8 cellular contexts compared by ENCODE assay signal in genomic region chr9:4762889-4763521, GRCh38. TPM values are rescaled to one million over a fixed set of nuclear protein-coding genes. Genes with fewer than 3 reads are reported as not detected.
DNase-seq lines count a peak whose midpoint lies in the region; TF ChIP-seq lines count a peak whose summit lies in the region.

No MANE protein-coding gene starts in this region.

- no peaks in the 10 kb centered on the region for H3K79me2 ChIP-seq in smooth muscle cell (ENCODE audit: low read depth)

- no peaks in the 10 kb centered on the region for H3K9me3 Mint-ChIP-seq in activated T-helper 2 cell treated with anti-CD3 and anti-CD28 coated beads, Interferon-gamma antibody, Interleukin-2, Interleukin-4, amounts not matched to agents 10 μg/mL and 5 μg/mL and 100 μg/mL, durations not matched to agents 14 hours and 24 hours and 36 hours

- H3K27me3 ChIP-seq in HL-60 (ENCODE audit: insufficient read depth, poor library complexity, severe bottlenecking) (no peaks in the 10 kb centered on the region), iPS-15b (ENCODE audit: control insufficient read depth, insufficient read depth, low read length) (no peaks in the 10 kb centered on the region), smooth muscle cell (ENCODE audit: low read depth) (no peaks in the 10 kb centered on the region)

- H3K4me3 ChIP-seq in HL-60 (replicated peaks; ENCODE audit: insufficient read depth, low read length) (peak overlapping the region; percentile 31), iPS-15b (ENCODE audit: low read depth, low read length) (peak overlapping the region; percentile 40), smooth muscle cell (peak overlapping the region; percentile 39)

- H3K27ac Mint-ChIP-seq in activated T-helper 2 cell treated with anti-CD3 and anti-CD28 coated beads, Interferon-gamma antibody, Interleukin-2, Interleukin-4, amounts not matched to agents 10 μg/mL and 5 μg/mL and 100 μg/mL, durations not matched to agents 14 hours and 24 hours and 36 hours = peak overlapping the region; percentile 78

- H3K27me3 Mint-ChIP-seq in activated T-helper 2 cell treated with anti-CD3 and anti-CD28 coated beads, Interferon-gamma antibody, Interleukin-2, Interleukin-4, amounts not matched to agents 10 μg/mL and 5 μg/mL and 100 μg/mL, durations not matched to agents 14 hours and 24 hours and 36 hours (ENCODE audit: low read depth) = peaks cover 7% of the 10 kb centered on the region

- no peaks in the 10 kb centered on the region for H3K36me3 Mint-ChIP-seq in activated T-helper 2 cell treated with anti-CD3 and anti-CD28 coated beads, Interferon-gamma antibody, Interleukin-2, Interleukin-4, amounts not matched to agents 10 μg/mL and 5 μg/mL and 100 μg/mL, durations not matched to agents 14 hours and 24 hours and 36 hours (ENCODE audit: low read depth)

- intact Hi-C loops in activated T-helper 2 cell treated with anti-CD3 and anti-CD28 coated beads, Interferon-gamma antibody, Interleukin-2, Interleukin-4, amounts not matched to agents 10 μg/mL and 5 μg/mL and 100 μg/mL, durations not matched to agents 14 hours and 24 hours and 36 hours (cut with micrococcal nuclease) = loop anchor here (1.0 to 5.0 kb wide), 6 partner anchors 70 to 838 kb away; partner anchors contain the start of gene PLGRKT

- no peaks in the 10 kb centered on the region for H4K20me1 ChIP-seq in smooth muscle cell (ENCODE audit: low read depth)

- no peaks in the 10 kb centered on the region for H3K36me3 ChIP-seq in iPS-15b (ENCODE audit: control insufficient read depth, insufficient read depth, low read length)
- H3K36me3 ChIP-seq in smooth muscle cell (ENCODE audit: low read depth) = no peaks in the 10 kb centered on the region

- H3F3A ChIP-seq in smooth muscle cell (ENCODE audit: low read depth) = no peaks in the 10 kb centered on the region

- peak overlapping the region; percentile 41 for H3K27ac ChIP-seq in HL-60 (replicated peaks)
- peak overlapping the region; percentile 9 for H3K27ac ChIP-seq in smooth muscle cell (ENCODE audit: low read depth)

- H3K4me1 ChIP-seq in iPS-15b (ENCODE audit: control insufficient read depth, insufficient read depth, low read length) (peaks cover 5% of the 10 kb centered on the region), smooth muscle cell (ENCODE audit: low read depth) (peaks cover 6% of the 10 kb centered on the region)

- 15% methylated on average over 14 of the region's 14 CpGs for WGBS in smooth muscle cell (ENCODE audit: low lambda C conversion rate)

- H3K4me2 ChIP-seq in smooth muscle cell = peak overlapping the region; percentile 86

- peak overlapping the region; percentile 67 for H2AFZ ChIP-seq in smooth muscle cell (ENCODE audit: low read depth)

- H3K9ac ChIP-seq in iPS-15b (ENCODE audit: low read depth, low read length) = peak overlapping the region; percentile 27
- no peak overlapping the region for H3K9ac ChIP-seq in smooth muscle cell (ENCODE audit: low read depth)

- DNase-seq in NCI-H1417 (lab: John Stamatoyannopoulos, UW) (peak in 2 of 3 experiments; percentile 27 to 43), NCI-H1417 treated with DMSO at 0.1 percent for 48 hours (lab: John Stamatoyannopoulos, UW) (no peak), HL-60 (ENCODE audit: low read depth in 1 of 2, low spot score in 1 of 2) (peak; percentile 80 to 83), smooth muscle cell (lab: John Stamatoyannopoulos, UW; ENCODE audit: unreplicated experiment) (no peak), NCI-H524 (lab: John Stamatoyannopoulos, UW) (no peak), 8988T (no peak)
- no peak for DNase-seq in activated T-helper 2 cell treated with anti-CD3 and anti-CD28 coated beads, Interferon-gamma antibody, Interleukin-2, Interleukin-4, amounts not matched to agents 10 μg/mL and 5 μg/mL and 100 μg/mL, durations not matched to agents 14 hours and 24 hours and 36 hours (ENCODE audit: low spot score)

- peak overlapping the region; percentile 63 for H3K4me3 Mint-ChIP-seq in activated T-helper 2 cell treated with anti-CD3 and anti-CD28 coated beads, Interferon-gamma antibody, Interleukin-2, Interleukin-4, amounts not matched to agents 10 μg/mL and 5 μg/mL and 100 μg/mL, durations not matched to agents 14 hours and 24 hours and 36 hours (ENCODE audit: low read depth)

- H3K4me1 Mint-ChIP-seq in activated T-helper 2 cell treated with anti-CD3 and anti-CD28 coated beads, Interferon-gamma antibody, Interleukin-2, Interleukin-4, amounts not matched to agents 10 μg/mL and 5 μg/mL and 100 μg/mL, durations not matched to agents 14 hours and 24 hours and 36 hours (ENCODE audit: low read depth) = peaks cover 12% of the 10 kb centered on the region

- no peak for TF ChIP-seq CTCF in HL-60 (IDR thresholded peaks at IDR 0.05; ENCODE audit: insufficient read depth, low read length)
- TF ChIP-seq CTCF in smooth muscle cell (IDR thresholded peaks at IDR 0.05; ENCODE audit: borderline replicate concordance, insufficient read depth, poor library complexity, severe bottlenecking) = no peak

- H3K9me3 ChIP-seq in iPS-15b (ENCODE audit: control insufficient read depth, insufficient read depth, low read length) (no peaks in the 10 kb centered on the region), smooth muscle cell (replicated peaks; ENCODE audit: low read depth) (no peaks in the 10 kb centered on the region)

RNA-seq across cellular contexts. Expression of gene AK3, which starts 22.0 kb away (rescaled TPM):
- total RNA-seq in activated T-helper 2 cell treated with anti-CD3 and anti-CD28 coated beads, Interferon-gamma antibody, Interleukin-2, Interleukin-4, amounts not matched to agents 10 μg/mL and 5 μg/mL and 100 μg/mL, durations not matched to agents 14 hours and 24 hours and 36 hours = 33.9 and 34.5 TPM in 2 replicates
- total RNA-seq in smooth muscle cell = 49.0 and 49.3 TPM in 2 replicates
- 28.7 and 35.0 TPM in 2 replicates for polyA plus RNA-seq in smooth muscle cell

RNA-seq across cellular contexts. Expression of gene RCL1, which starts 29.7 kb away (rescaled TPM):
- total RNA-seq in activated T-helper 2 cell treated with anti-CD3 and anti-CD28 coated beads, Interferon-gamma antibody, Interleukin-2, Interleukin-4, amounts not matched to agents 10 μg/mL and 5 μg/mL and 100 μg/mL, durations not matched to agents 14 hours and 24 hours and 36 hours = 34.5 and 36.3 TPM in 2 replicates
- 7.9 and 11.1 TPM in 2 replicates for total RNA-seq in smooth muscle cell
- polyA plus RNA-seq in smooth muscle cell = 5.8 and 7.9 TPM in 2 replicates

Comparison
In these comparisons a context has a peak if more than half of its experiments do, and no peak if none do; other contexts are left out.
1. DNase-seq: peak in NCI-H1417 (2 of 3) and HL-60 (2 of 2); none in NCI-H1417 treated with DMSO at 0.1 percent for 48 hours (single experiment), activated T-helper 2 cell treated with anti-CD3 and anti-CD28 coated beads, Interferon-gamma antibody, Interleukin-2, Interleukin-4, amounts not matched to agents 10 μg/mL and 5 μg/mL and 100 μg/mL, durations not matched to agents 14 hours and 24 hours and 36 hours (single experiment), smooth muscle cell (single experiment), NCI-H524 (0 of 2) and 8988T (single experiment).
2. Peak in every context shown above with its lines, with median percentiles within 50 percentile points of each other: H3K4me3 ChIP-seq.